In the genomic region with DNA sequence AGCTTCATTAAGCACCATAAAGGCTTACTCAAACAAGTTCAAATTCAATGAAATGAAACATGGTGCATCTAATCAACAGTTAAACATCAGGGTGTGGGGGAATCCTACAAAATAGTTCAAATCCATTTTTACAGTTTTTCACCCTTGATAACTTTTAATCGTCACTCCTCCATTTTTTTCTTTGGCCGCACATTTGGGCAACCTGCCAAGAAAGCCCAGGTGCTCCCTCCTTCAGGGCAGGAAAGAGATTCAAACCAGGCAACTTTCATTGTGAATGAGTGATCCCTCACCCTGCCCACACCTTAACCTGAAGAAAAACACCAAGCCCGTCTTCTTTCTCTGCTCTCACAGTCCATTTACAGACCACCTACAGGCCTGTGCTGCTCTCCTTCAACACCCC, we compare ENCODE assay signal across 24 cellular contexts. TPM values are rescaled to one million over a fixed set of nuclear protein-coding genes. Genes with fewer than 3 reads are reported as not detected.
"Had no signal": no experiment of that assay in that cellular context is flagged by ENCODE, and none has a peak within 500 bp of the region (broad histone marks: within the 10 kb centered on the region; RNA-seq: fewer than 3 reads in every experiment).

No MANE protein-coding gene starts in this region.

- H3K9me2 ChIP-seq: SK-N-SH had no signal

- ATAC-seq: activated CD4-positive, CD25-positive, alpha-beta regulatory T cell treated with anti-CD3 and anti-CD28 coated beads, Interleukin-2, amount 50 U/mL, for 24 hours; activated T-cell treated with anti-CD3 and anti-CD28 coated beads, Interleukin-2, amount 50 U/mL, for 4 hours; Panc1 had no signal

- H3K27ac ChIP-seq: cardiac muscle cell, RWPE1, SJCRH30, WERI-Rb-1 had no signal

- H3K4me3 ChIP-seq: cardiac muscle cell, SJCRH30 had no signal

- H3K27me3 ChIP-seq: SJCRH30 had no signal

- H3K4me2 ChIP-seq: SK-N-SH had no signal

- H3K9me3 ChIP-seq: SJCRH30, SK-N-SH had no signal

- DNase-seq: activated CD4-positive, alpha-beta T cell treated with anti-CD3 and anti-CD28 coated beads for 48 hours; activated CD4-positive, alpha-beta T cell treated with anti-CD3 and anti-CD28 coated beads, Interleukin-2, amount 50 U/mL, for 48 hours; activated gamma-delta T cell; activated naive CD4-positive, alpha-beta T cell treated with anti-CD3 and anti-CD28 coated beads for 36 hours; activated T-cell treated with anti-CD3 and anti-CD28 coated beads, Interleukin-2, amount 50 U/mL, for 4 hours; amygdala; Karpas-422; MM.1S; NCI-H146; NCI-H187 treated with DMSO at 0.1 percent for 48 hours; NCI-H2081 treated with DMSO at 0.1 percent for 48 hours; NCI-H345; NCI-H510A; NCI-H526 treated with DMSO at 0.1 percent for 48 hours; OCI-M1; Right ventricle myocardium superior; SJCRH30; SK-N-SH; T-helper 1 cell; WERI-Rb-1 had no signal

- H3K36me3 ChIP-seq: cardiac muscle cell, SJCRH30, WERI-Rb-1 had no signal

RNA-seq across cellular contexts. Expression of a gene that starts 24.9 kb away (rescaled TPM):
- total RNA-seq: SJCRH30 had no signal
- polyA plus RNA-seq: SK-N-SH had no signal
